ENCODE assay signal across 12 cellular contexts in genomic region chr19:11659612-11660011, GRCh38.
DNase-seq lines count a peak whose midpoint lies in the region; ATAC-seq, FAIRE-seq and TF ChIP-seq lines count a peak whose summit lies in the region.
"Had no signal": no experiment of that assay in that cellular context is flagged by ENCODE, and none has a peak within 500 bp of the region (broad histone marks: within the 10 kb centered on the region; RNA-seq: fewer than 3 reads in every experiment).

No MANE protein-coding gene starts in this region.

- peak; percentile 46 to 65 (median 59); a peak in 5 of 6 replicates for TF ChIP-seq CTCF in K562 (IDR thresholded peaks at IDR 0.05 in 2 of 3, conservative IDR thresholded peaks at IDR 0.05 in 1 of 3; ENCODE audit: insufficient read depth in 2 of 3, low read depth in 1 of 3, low read length in 3 of 3)
- TF ChIP-seq CTCF in neural progenitor cell (IDR thresholded peaks at IDR 0.05) = peak; percentile 48

- peaks cover 68% of the 10 kb centered on the region for H3K36me3 Mint-ChIP-seq in neural progenitor cell

- H3K9ac ChIP-seq in K562 (ENCODE audit: insufficient read depth in 1 of 2, low read depth in 2 of 2, low read length in 2 of 2) (no peak overlapping the region), neural progenitor cell (no peak overlapping the region)

- POLR2A ChIA-PET in K562 (lab: Yijun Ruan, JAX) = interaction anchor here (0.6 to 0.9 kb wide), 2 partner anchors 19 to 25 kb away, joined by 3 read pairs; no protein-coding TSS in a partner anchor

- peak; percentile 38 to 62 for TF ChIP-seq RAD21 in K562 (CRISPR knock-in tag; conservative IDR thresholded peaks at IDR 0.05 in 1 of 2, IDR thresholded peaks at IDR 0.05 in 1 of 2)

- H3K9me3 Mint-ChIP-seq in neural progenitor cell = peaks cover 58% of the 10 kb centered on the region
- H3K9me3 Mint-ChIP-seq: central memory CD8-positive, alpha-beta T cell had no signal

- H3K27me3 ChIP-seq in K562 (ENCODE audit: control insufficient read depth in 2 of 2, insufficient read depth in 2 of 2, low read length in 2 of 2) (no peaks in the 10 kb centered on the region), neural progenitor cell (no peaks in the 10 kb centered on the region)

- H3K4me2 ChIP-seq in K562 (ENCODE audit: insufficient read depth, low read length) (no peak overlapping the region), neural progenitor cell (no peak overlapping the region)

- H3K27me3 Mint-ChIP-seq in neural progenitor cell (ENCODE audit: insufficient read depth, low read depth) = peaks cover 9% of the 10 kb centered on the region
- H3K27me3 Mint-ChIP-seq: activated CD4-positive, alpha-beta T cell treated with anti-CD3 and anti-CD28 coated beads, Interleukin-2, amount 10 ng/mL, durations not matched to agents 24 days and 14 days; central memory CD8-positive, alpha-beta T cell had no signal

- H3K4me3 ChIP-seq in K562 (no peak overlapping the region), neural progenitor cell (no peak overlapping the region)

- intact Hi-C loops in K562 (cut with micrococcal nuclease) = loop anchor here (2.0 kb wide), 1 partner anchor 219 kb away; no protein-coding TSS in a partner anchor

- H3K4me1 ChIP-seq in K562 (replicated peaks in 1 of 2; ENCODE audit: control insufficient read depth in 2 of 2, insufficient read depth in 2 of 2, low read length in 2 of 2) (peaks cover 4 to 7% of the 10 kb centered on the region in 2 experiments; a peak in 3 of 5 replicates), neural progenitor cell (no peaks in the 10 kb centered on the region)

- no peak for TF ChIP-seq EP300 in K562 (IDR thresholded peaks at IDR 0.05; ENCODE audit: low read length)

- ATAC-seq in K562 (peak; percentile 64; the same call in 2 of the 3 replicates), GM21423 (IDR thresholded peaks at IDR 0.05; ENCODE audit: unreplicated experiment) (no peak), HG02884 (IDR thresholded peaks at IDR 0.05; ENCODE audit: unreplicated experiment) (no peak), GM19351 (IDR thresholded peaks at IDR 0.05; ENCODE audit: unreplicated experiment) (no peak)

- FAIRE-seq in K562 (lab: Jason Lieb, UNC) = no peak
- FAIRE-seq: keratinocyte had no signal

- H3K27ac Mint-ChIP-seq in neural progenitor cell = no peak overlapping the region
- H3K27ac Mint-ChIP-seq: activated CD4-positive, alpha-beta T cell treated with anti-CD3 and anti-CD28 coated beads, Interleukin-2, amount 10 ng/mL, durations not matched to agents 24 days and 14 days had no signal

- no peaks in the 10 kb centered on the region for H3K9me1 ChIP-seq in K562 (ENCODE audit: control insufficient read depth, insufficient read depth, low read length)

- no peak overlapping the region for H3K4me3 Mint-ChIP-seq in neural progenitor cell
- H3K4me3 Mint-ChIP-seq: activated CD4-positive, alpha-beta T cell treated with anti-CD3 and anti-CD28 coated beads, Interleukin-2, amount 10 ng/mL, durations not matched to agents 24 days and 14 days; central memory CD8-positive, alpha-beta T cell had no signal

- H2AFZ ChIP-seq in K562 (ENCODE audit: low read depth, low read length) (no peak overlapping the region), neural progenitor cell (replicated peaks) (no peak overlapping the region)

- no TSS peak for BruUV-seq in K562 (replicated peaks; lab: Mats Ljungman, UMichigan)

- peaks cover 6% of the 10 kb centered on the region; the same call in 1 of the 2 replicates for H3K9me3 ChIP-seq in K562 (replicated peaks; ENCODE audit: control insufficient read depth, insufficient read depth, low read depth, low read length)
- no peaks in the 10 kb centered on the region for H3K9me3 ChIP-seq in neural progenitor cell (ENCODE audit: low read depth)

- WGBS in K562 (ENCODE audit: insufficient coverage, low coverage, missing lambda C conversion rate) = 33% methylated on average over 1 of the region's 1 CpG

- DNase-seq in DMS 273 (lab: John Stamatoyannopoulos, UW; ENCODE audit: unreplicated experiment) (peak; percentile 30), DMS 273 treated with DMSO at 0.1 percent for 48 hours (lab: John Stamatoyannopoulos, UW) (no peak), LoVo (ENCODE audit: low spot score) (peak; percentile 30), K562 (ENCODE audit: extremely low read depth in 1 of 4, low spot score in 3 of 4) (peak; percentile 37 to 47 (median 42)), neural progenitor cell (ENCODE audit: low spot score) (no peak)
- DNase-seq: activated CD4-positive, alpha-beta T cell treated with anti-CD3 and anti-CD28 coated beads, Interleukin-2, amount 10 ng/mL, durations not matched to agents 24 days and 14 days; NCI-H526 had no signal

- H4K20me1 ChIP-seq in K562 (replicated peaks; ENCODE audit: control insufficient read depth, insufficient read depth, low read length) (no peaks in the 10 kb centered on the region), neural progenitor cell (ENCODE audit: low read depth) (no peaks in the 10 kb centered on the region)

- H3K79me2 ChIP-seq in K562 (ENCODE audit: control insufficient read depth, insufficient read depth, low read length) (no peaks in the 10 kb centered on the region), neural progenitor cell (ENCODE audit: low read depth) (no peaks in the 10 kb centered on the region)

- in situ Hi-C loops in K562 (cut with MboI) = loop anchor here (5.0 kb wide), 1 partner anchor 483 kb away; the partner anchor contains the start of gene ZNF20

- no peaks in the 10 kb centered on the region for H3K4me1 Mint-ChIP-seq in neural progenitor cell
- H3K4me1 Mint-ChIP-seq: activated CD4-positive, alpha-beta T cell treated with anti-CD3 and anti-CD28 coated beads, Interleukin-2, amount 10 ng/mL, durations not matched to agents 24 days and 14 days; central memory CD8-positive, alpha-beta T cell had no signal

- no peaks in the 10 kb centered on the region for H3F3A ChIP-seq in neural progenitor cell (ENCODE audit: low read depth)

- no peak overlapping the region for H3K27ac ChIP-seq in K562 (ENCODE audit: extremely low read depth, low read depth, low read length)
- H3K27ac ChIP-seq in neural progenitor cell = no peak overlapping the region

- no peak for TF ChIP-seq POLR2A in K562 (conservative IDR thresholded peaks at IDR 0.05)

- CTCF ChIA-PET in K562 (lab: Yijun Ruan, JAX; ENCODE audit: low intra/inter-chr PET ratio) = no interaction called here

- H3K36me3 ChIP-seq in K562 (ENCODE audit: control insufficient read depth, insufficient read depth, low read length) (peaks cover 2% of the 10 kb centered on the region; the same call in 1 of the 3 replicates), neural progenitor cell (peaks cover 6% of the 10 kb centered on the region)

TF ChIP-seq in K562, 482 proteins besides CTCF, POLR2A, EP300 and RAD21 (continues in another document):
- TF ChIP-seq CBX2 (IDR thresholded peaks at IDR 0.05; ENCODE audit: insufficient read depth, low read length, poor library complexity, severe bottlenecking) = no peak
- no peak for TF ChIP-seq NFYB (IDR thresholded peaks at IDR 0.05; ENCODE audit: extremely low read depth, insufficient read length)
- no peak for TF ChIP-seq ATF6 (CRISPR knock-in tag; IDR thresholded peaks at IDR 0.05)
- no peak for TF ChIP-seq ZNF551 (CRISPR knock-in tag; IDR thresholded peaks at IDR 0.05)
- no peak for TF ChIP-seq ZBTB1 (CRISPR knock-in tag; IDR thresholded peaks at IDR 0.05; ENCODE audit: borderline replicate concordance, low read depth)
- no peak for TF ChIP-seq CLOCK (CRISPR knock-in tag; IDR thresholded peaks at IDR 0.05; ENCODE audit: borderline replicate concordance)
- TF ChIP-seq ZNF140 (CRISPR knock-in tag; IDR thresholded peaks at IDR 0.05) = no peak
- no peak for TF ChIP-seq FOXP1 (CRISPR knock-in tag; IDR thresholded peaks at IDR 0.05)
- no peak for TF ChIP-seq ZNF253 (CRISPR knock-in tag; conservative IDR thresholded peaks at IDR 0.05)
- TF ChIP-seq SRSF9 (IDR thresholded peaks at IDR 0.05; ENCODE audit: borderline replicate concordance, low read depth, low read length) = no peak
- no peak for TF ChIP-seq ARHGAP35 (IDR thresholded peaks at IDR 0.05; ENCODE audit: partially characterized antibody)
- TF ChIP-seq MTA3 (IDR thresholded peaks at IDR 0.05; ENCODE audit: borderline replicate concordance) = no peak
- TF ChIP-seq ZNF764 (CRISPR knock-in tag; IDR thresholded peaks at IDR 0.05; ENCODE audit: low read depth) = no peak
- TF ChIP-seq ZNF175 (CRISPR knock-in tag; IDR thresholded peaks at IDR 0.05; ENCODE audit: low read depth) = no peak
- no peak for TF ChIP-seq RBM22 (IDR thresholded peaks at IDR 0.05; ENCODE audit: low read depth, low read length, poor library complexity, severe bottlenecking)

Comparison
In these comparisons a context has a peak if more than half of its experiments do, and no peak if none do; other contexts are left out.
1. DNase-seq: peak in DMS 273 (single experiment), LoVo (single experiment) and K562 (4 of 4); none in DMS 273 treated with DMSO at 0.1 percent for 48 hours (single experiment) and neural progenitor cell (single experiment).